29 cellular contexts compared by ENCODE assay signal in the genomic region with DNA sequence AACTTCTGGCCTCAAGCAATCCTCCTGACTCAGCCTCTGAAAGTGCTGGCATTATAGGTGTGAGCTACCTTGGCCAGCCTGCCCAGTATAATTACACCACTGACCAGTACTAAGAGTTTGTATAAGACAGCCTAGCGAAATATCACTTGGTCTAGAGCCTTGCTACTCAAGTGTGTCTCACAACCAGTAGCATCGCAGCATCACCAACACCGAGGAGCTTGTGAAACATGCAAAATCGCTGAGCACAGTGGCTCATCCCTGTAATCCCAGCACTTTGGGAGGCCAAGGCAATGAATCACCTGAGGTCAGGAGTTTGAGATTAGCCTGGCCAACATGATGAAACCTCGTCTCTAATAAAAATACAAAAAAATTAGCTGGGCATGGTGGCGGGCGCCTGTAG.
A peak's percentile ranks its signal among the peaks of the same experiment; 100 is the strongest.
DNase-seq lines count a peak whose midpoint lies in the region; ATAC-seq, FAIRE-seq and TF ChIP-seq lines count a peak whose summit lies in the region.
"Had no signal": no experiment of that assay in that cellular context is flagged by ENCODE, and none has a peak within 500 bp of the region (broad histone marks: within the 10 kb centered on the region; RNA-seq: fewer than 3 reads in every experiment).

No MANE protein-coding gene starts in this region.

- H3K27ac ChIP-seq in astrocyte (ENCODE audit: low read depth, low read length) (no peak overlapping the region), trophoblast cell (ENCODE audit: low read depth, low read length) (no peak overlapping the region), gastroesophageal sphincter (no peak overlapping the region)
- H3K27ac ChIP-seq: parathyroid adenoma, SJCRH30, testis had no signal

- H3K9ac ChIP-seq in astrocyte (ENCODE audit: low read length) (no peak overlapping the region), trophoblast cell (ENCODE audit: low read length) (no peak overlapping the region)
- H3K9ac ChIP-seq: parathyroid adenoma had no signal

- H2BK5ac ChIP-seq in trophoblast cell (ENCODE audit: low read depth, low read length, poor library complexity): no peak overlapping the region

- DNase-seq in EL: peak; percentile 56
- DNase-seq in LoVo (ENCODE audit: low spot score): peak; percentile 15
- DNase-seq in astrocyte (ENCODE audit: low read depth): peak; percentile 3
- peak; percentile 77 to 89 for DNase-seq in trophoblast cell
- DNase-seq in GM13977 (ENCODE audit: low spot score): no peak
- DNase-seq: activated B cell treated with CpG ODN at 0.5 μM for 24 hours; activated CD4-positive, alpha-beta memory T cell treated with anti-CD3 and anti-CD28 coated beads, Interleukin-2, amount 10 ng/mL, durations not matched to agents 7 days and 5 days; activated naive CD4-positive, alpha-beta T cell treated with Interleukin-2 at 50 U/mL for 16 hours; aorta; DMS79; glutamatergic neuron; H9; left colon; midbrain; MV-4-11; NCI-H187; NCI-H774; OCI-M1; SJCRH30; stimulated activated CD4-positive, alpha-beta T cell treated with anti-CD3 and anti-CD28 coated beads, Interleukin-1b, Interleukin-23, amount 100 ng/mL, for 48 hours; testis had no signal

- no peak for ATAC-seq in GM21619 (IDR thresholded peaks at IDR 0.05; ENCODE audit: unreplicated experiment)
- ATAC-seq in HG03039 (IDR thresholded peaks at IDR 0.05; ENCODE audit: unreplicated experiment): no peak
- no peak for ATAC-seq in gastroesophageal sphincter
- ATAC-seq: left colon; stimulated activated memory B cell treated with anti-CD40 and anti-IgM and Interleukin-4, amounts not matched to agents 10 μg/mL and 1 μg/mL and 100 μg/mL, for 72 hours had no signal

- H3K36me3 Mint-ChIP-seq in astrocyte (ENCODE audit: low read depth, unreplicated experiment): no peaks in the 10 kb centered on the region
- H3K36me3 Mint-ChIP-seq: stimulated activated memory B cell treated with anti-CD40 and anti-IgM and Interleukin-4, amounts not matched to agents 10 μg/mL and 1 μg/mL and 100 μg/mL, for 72 hours had no signal

- H3K4me3 ChIP-seq in astrocyte (ENCODE audit: insufficient read depth, low read depth, low read length) (no peak overlapping the region), trophoblast cell (ENCODE audit: low read depth, low read length) (no peak overlapping the region), gastroesophageal sphincter (no peak overlapping the region)
- H3K4me3 ChIP-seq: SJCRH30, testis had no signal

- in situ Hi-C loops in GM13977 (cut with MboI; ENCODE audit: low pct_unique_long_range_greater_than_20kb, low sequenced_read_pairs, unreplicated experiment): no loop called here

- no peak for TF ChIP-seq EP300 in gastroesophageal sphincter (IDR thresholded peaks at IDR 0.05)

- H3K9me3 ChIP-seq in astrocyte (ENCODE audit: insufficient read depth, low read depth, low read length): no peaks in the 10 kb centered on the region
- peaks cover 4% of the 10 kb centered on the region for H3K9me3 ChIP-seq in trophoblast cell (ENCODE audit: insufficient read depth, low read depth, low read length)
- H3K9me3 ChIP-seq in gastroesophageal sphincter: peaks cover 0 to 5% (median 0%) of the 10 kb centered on the region in 3 donors
- H3K9me3 ChIP-seq: SJCRH30, testis had no signal

- no peak for TF ChIP-seq CTCF in astrocyte (IDR thresholded peaks at IDR 0.05; ENCODE audit: insufficient read depth, low read depth, low read length)
- TF ChIP-seq CTCF in GM13977 (IDR thresholded peaks at IDR 0.05; ENCODE audit: extremely low read depth, insufficient read depth, missing control alignments): no peak
- TF ChIP-seq CTCF in gastroesophageal sphincter (IDR thresholded peaks at IDR 0.05): no peak

- H3K27ac Mint-ChIP-seq in astrocyte (ENCODE audit: unreplicated experiment): no peak overlapping the region
- H3K27ac Mint-ChIP-seq: activated B cell treated with CpG ODN at 0.5 μM for 24 hours; activated CD4-positive, alpha-beta memory T cell treated with anti-CD3 and anti-CD28 coated beads, Interleukin-2, amount 10 ng/mL, durations not matched to agents 7 days and 5 days; H9; IgD-negative memory B cell; nephron; stimulated activated memory B cell treated with anti-CD40 and anti-IgM and Interleukin-4, amounts not matched to agents 10 μg/mL and 1 μg/mL and 100 μg/mL, for 72 hours; T-helper 1 cell treated with Interleukin-12 subunit alpha and Interleukin-12 subunit beta and Interleukin-4 antibody, amounts not matched to agents 30 μg/mL and 1 μg/mL, for 36 hours had no signal

- H3K14ac ChIP-seq in trophoblast cell (ENCODE audit: low read length): no peak overlapping the region

- H3K27me3 Mint-ChIP-seq in astrocyte (ENCODE audit: low read depth, unreplicated experiment): peaks cover 21% of the 10 kb centered on the region

- no peaks in the 10 kb centered on the region for H3K79me1 ChIP-seq in trophoblast cell (ENCODE audit: low read length)

- H2BK120ac ChIP-seq in trophoblast cell (ENCODE audit: insufficient read depth, low read length, poor library complexity): no peak overlapping the region

- H3K36me3 ChIP-seq in astrocyte (ENCODE audit: insufficient read depth, low read length): no peaks in the 10 kb centered on the region
- no peaks in the 10 kb centered on the region for H3K36me3 ChIP-seq in trophoblast cell (ENCODE audit: control insufficient read depth in 1 of 2, insufficient read depth in 2 of 2, low read length in 2 of 2)
- no peaks in the 10 kb centered on the region for H3K36me3 ChIP-seq in gastroesophageal sphincter
- H3K36me3 ChIP-seq: SJCRH30 had no signal

- H2AK5ac ChIP-seq in trophoblast cell (ENCODE audit: low read length): no peak overlapping the region

- no peak for FAIRE-seq in astrocyte (lab: Jason Lieb, UNC)

- H3K79me2 ChIP-seq in astrocyte (ENCODE audit: insufficient read depth, low read length) (no peaks in the 10 kb centered on the region), trophoblast cell (ENCODE audit: control insufficient read depth, insufficient read depth, low read length, poor library complexity) (no peaks in the 10 kb centered on the region)
- H3K79me2 ChIP-seq: parathyroid adenoma had no signal

- H2BK12ac ChIP-seq in trophoblast cell (ENCODE audit: low read length): no peak overlapping the region

- no peaks in the 10 kb centered on the region for H4K20me1 ChIP-seq in astrocyte (ENCODE audit: insufficient read depth, low read length)

- no peaks in the 10 kb centered on the region for H3K4me1 ChIP-seq in astrocyte (ENCODE audit: insufficient read depth, low read length)
- H3K4me1 ChIP-seq in trophoblast cell (ENCODE audit: control insufficient read depth in 1 of 2, insufficient read depth in 2 of 2, low read length in 2 of 2): no peaks in the 10 kb centered on the region
- H3K4me1 ChIP-seq in gastroesophageal sphincter: peaks cover 0 to 13% (median 0%) of the 10 kb centered on the region in 3 donors
- H3K4me1 ChIP-seq: parathyroid adenoma, SJCRH30, testis had no signal

- no peak overlapping the region for H4K91ac ChIP-seq in trophoblast cell (ENCODE audit: low read depth, low read length)

- no peak overlapping the region for H3K23ac ChIP-seq in trophoblast cell (ENCODE audit: low read length)

- H3K4ac ChIP-seq in trophoblast cell (ENCODE audit: low read depth, low read length): no peak overlapping the region

- H3K27me3 ChIP-seq in astrocyte (ENCODE audit: insufficient read depth, low read length) (no peaks in the 10 kb centered on the region), trophoblast cell (ENCODE audit: insufficient read depth, low read length) (no peaks in the 10 kb centered on the region), gastroesophageal sphincter (no peaks in the 10 kb centered on the region)
- H3K27me3 ChIP-seq: SJCRH30, testis had no signal

- peaks cover 13% of the 10 kb centered on the region for H3K4me1 Mint-ChIP-seq in astrocyte (ENCODE audit: low read depth, unreplicated experiment)
- H3K4me1 Mint-ChIP-seq: activated B cell treated with CpG ODN at 0.5 μM for 24 hours; activated CD4-positive, alpha-beta memory T cell treated with anti-CD3 and anti-CD28 coated beads, Interleukin-2, amount 10 ng/mL, durations not matched to agents 7 days and 5 days; IgD-negative memory B cell; stimulated activated memory B cell treated with anti-CD40 and anti-IgM and Interleukin-4, amounts not matched to agents 10 μg/mL and 1 μg/mL and 100 μg/mL, for 72 hours had no signal

- WGBS in trophoblast cell (ENCODE audit: extremely low coverage, insufficient coverage, insufficient read length): no CpG with 5 or more reads among the region's 7 CpGs
- WGBS in gastroesophageal sphincter (ENCODE audit: low coverage in 1 of 2), 2 donors: 60 to 71% methylated on average over 2 to 4 of the region's 7 CpGs

- no peak overlapping the region for H4K8ac ChIP-seq in trophoblast cell (ENCODE audit: low read depth, low read length)

- H3K4me3 Mint-ChIP-seq in astrocyte (ENCODE audit: unreplicated experiment): no peak overlapping the region
- H3K4me3 Mint-ChIP-seq: activated B cell treated with CpG ODN at 0.5 μM for 24 hours; activated CD4-positive, alpha-beta memory T cell treated with anti-CD3 and anti-CD28 coated beads, Interleukin-2, amount 10 ng/mL, durations not matched to agents 7 days and 5 days; H9; IgD-negative memory B cell; nephron; stimulated activated memory B cell treated with anti-CD40 and anti-IgM and Interleukin-4, amounts not matched to agents 10 μg/mL and 1 μg/mL and 100 μg/mL, for 72 hours; T-helper 1 cell treated with Interleukin-12 subunit alpha and Interleukin-12 subunit beta and Interleukin-4 antibody, amounts not matched to agents 30 μg/mL and 1 μg/mL, for 36 hours had no signal

- H2AFZ ChIP-seq in astrocyte (ENCODE audit: low read depth, low read length) (no peak overlapping the region), trophoblast cell (ENCODE audit: insufficient read depth, low read length, poor library complexity) (no peak overlapping the region)
- H2AFZ ChIP-seq: parathyroid adenoma had no signal

- H3K4me2 ChIP-seq in astrocyte (ENCODE audit: low read length): no peak overlapping the region
- H3K4me2 ChIP-seq in trophoblast cell (ENCODE audit: low read length): no peak overlapping the region

- no peak overlapping the region for H3K18ac ChIP-seq in trophoblast cell (ENCODE audit: low read length)

- H4K12ac ChIP-seq in trophoblast cell (ENCODE audit: low read depth, low read length): no peak overlapping the region

- H3K9me3 Mint-ChIP-seq in astrocyte (ENCODE audit: unreplicated experiment): peaks cover 9% of the 10 kb centered on the region
- H3K9me3 Mint-ChIP-seq: activated B cell treated with CpG ODN at 0.5 μM for 24 hours had no signal

- TF ChIP-seq POLR2A in gastroesophageal sphincter (IDR thresholded peaks at IDR 0.05): no peak
